ENCODE assay signal across 7 cellular contexts in genomic region chr6:3014675-3015066, GRCh38.
"Had no signal": no experiment of that assay in that cellular context is flagged by ENCODE, and none has a peak within 500 bp of the region (broad histone marks: within the 10 kb centered on the region; RNA-seq: fewer than 3 reads in every experiment).

No MANE protein-coding gene starts in this region.

- H3K27ac ChIP-seq: GM23248 had no signal

- H2AFZ ChIP-seq: GM23248 had no signal

- H3K27me3 Mint-ChIP-seq: IgD-negative memory B cell had no signal

- H3K4me3 Mint-ChIP-seq: H9, IgD-negative memory B cell had no signal

- FAIRE-seq: HTR-8/SVneo had no signal

- DNase-seq: GM23248, GOT3, H9, HCEC 1CT, KG1 had no signal

- H3K9ac ChIP-seq: GM23248 had no signal

- H3K4me3 ChIP-seq: GM23248 had no signal
